1 cellular context compared by ENCODE assay signal in the genomic region with DNA sequence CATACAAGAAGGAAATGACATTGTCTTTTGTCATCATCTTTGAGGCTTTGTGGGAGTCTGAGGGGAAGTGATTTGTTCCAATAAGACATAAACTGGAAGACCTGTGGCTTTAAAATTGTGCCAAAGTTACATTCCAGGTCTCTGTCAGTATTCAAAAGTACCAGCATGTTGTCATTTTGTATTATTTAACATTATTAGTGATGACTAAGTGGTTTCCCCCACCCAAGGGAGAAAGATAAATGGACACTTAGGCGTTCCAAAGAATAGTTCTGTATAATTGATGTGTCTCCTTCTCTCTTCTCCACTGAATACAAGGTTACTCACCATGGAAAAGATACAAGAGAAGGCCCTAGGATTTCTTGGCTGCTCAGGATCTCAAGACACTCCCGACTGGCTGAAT.
TF ChIP-seq lines count a peak whose summit lies in the region.

No MANE protein-coding gene starts in this region.

TF ChIP-seq in A549, 52 proteins besides CTCF, POLR2A, EP300 and RAD21:
- TF ChIP-seq MAFK (IDR thresholded peaks at IDR 0.05; ENCODE audit: partially characterized antibody) (peak; percentile 37), JUNB (IDR thresholded peaks at IDR 0.05) (no peak)
